9 cellular contexts compared by ENCODE assay signal in the genomic region with DNA sequence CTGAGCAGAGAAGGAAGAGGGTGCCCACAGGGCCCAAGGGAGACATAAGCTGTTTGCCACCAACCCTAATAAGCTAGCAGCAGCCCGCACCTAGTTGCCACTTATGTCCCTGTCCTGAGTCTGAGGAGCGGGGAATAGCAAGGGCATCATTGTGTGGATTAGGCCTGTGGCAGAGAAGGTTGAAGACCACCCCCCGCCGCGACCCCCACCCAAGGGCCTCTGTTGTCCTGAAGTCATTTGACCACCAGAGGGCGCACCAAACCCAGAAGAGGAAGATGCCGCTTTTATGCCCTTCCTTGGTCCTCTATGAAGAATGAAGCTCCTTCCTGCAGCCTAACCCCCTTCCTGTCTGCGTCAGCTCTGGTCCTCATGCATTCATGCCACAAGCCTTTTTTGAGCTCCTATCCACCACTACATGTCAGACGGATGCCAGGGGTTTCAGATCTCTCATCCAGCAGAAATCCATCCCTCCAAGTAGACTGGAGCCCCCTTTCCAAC. TPM values are rescaled to one million over a fixed set of nuclear protein-coding genes. Genes with fewer than 3 reads are reported as not detected.
A peak's percentile ranks its signal among the peaks of the same experiment; 100 is the strongest.
DNase-seq lines count a peak whose midpoint lies in the region; ATAC-seq and TF ChIP-seq lines count a peak whose summit lies in the region.
"Had no signal": no experiment of that assay in that cellular context is flagged by ENCODE, and none has a peak within 500 bp of the region (broad histone marks: within the 10 kb centered on the region; RNA-seq: fewer than 3 reads in every experiment).

No MANE protein-coding gene starts in this region.

- peak; percentile 60 for ATAC-seq in activated naive CD8-positive, alpha-beta T cell treated with anti-CD3 and anti-CD28 coated beads, Interleukin-2, amount 50 U/mL, for 24 hours
- peak in 7 of 8 donors; percentile 40 to 69 (median 56) for ATAC-seq in heart right ventricle
- ATAC-seq in sciatic nerve = peak; percentile 63
- ATAC-seq in HG02571 (IDR thresholded peaks at IDR 0.05; ENCODE audit: unreplicated experiment) = no peak
- ATAC-seq in GM21723 (IDR thresholded peaks at IDR 0.05; ENCODE audit: unreplicated experiment) = no peak

- 13 to 15% methylated on average over 9 of the region's 9 CpGs for WGBS in heart right ventricle, 2 donors

- H3K27me3 Mint-ChIP-seq in activated naive CD8-positive, alpha-beta T cell treated with anti-CD3 and anti-CD28 coated beads, Interleukin-2, amount 50 U/mL, for 24 hours = peaks cover 39% of the 10 kb centered on the region

- peaks cover 0 to 50% (median 48%) of the 10 kb centered on the region in 7 donors for H3K27me3 ChIP-seq in heart right ventricle

- peak; percentile 73 to 88 (median 84) for TF ChIP-seq CTCF in heart right ventricle (IDR thresholded peaks at IDR 0.05)

- H3K4me1 Mint-ChIP-seq in activated naive CD8-positive, alpha-beta T cell treated with anti-CD3 and anti-CD28 coated beads, Interleukin-2, amount 50 U/mL, for 24 hours = peaks cover 2% of the 10 kb centered on the region

- no peak overlapping the region for H3K27ac Mint-ChIP-seq in activated naive CD8-positive, alpha-beta T cell treated with anti-CD3 and anti-CD28 coated beads, Interleukin-2, amount 50 U/mL, for 24 hours

- H3K4me3 Mint-ChIP-seq in activated naive CD8-positive, alpha-beta T cell treated with anti-CD3 and anti-CD28 coated beads, Interleukin-2, amount 50 U/mL, for 24 hours = no peak overlapping the region

- no peaks in the 10 kb centered on the region for H3K36me3 ChIP-seq in heart right ventricle

- H3K4me1 ChIP-seq in heart right ventricle = peaks cover 0 to 9% (median 0%) of the 10 kb centered on the region in 9 donors

- H3K36me3 Mint-ChIP-seq in activated naive CD8-positive, alpha-beta T cell treated with anti-CD3 and anti-CD28 coated beads, Interleukin-2, amount 50 U/mL, for 24 hours (ENCODE audit: low read depth) = no peaks in the 10 kb centered on the region

- no peak overlapping the region for H3K4me3 ChIP-seq in heart right ventricle

- H3K27ac ChIP-seq in heart right ventricle = no peak overlapping the region
- H3K27ac ChIP-seq: epithelial cell of prostate had no signal

- no peaks in the 10 kb centered on the region for H3K9me3 ChIP-seq in heart right ventricle

- DNase-seq in GDM1 (lab: John Stamatoyannopoulos, UW) = peak; percentile 70
- DNase-seq in NCI-H1417 treated with DMSO at 0.1 percent for 48 hours (lab: John Stamatoyannopoulos, UW) = peak; percentile 19
- peak; percentile 68 for DNase-seq in T follicular helper cell (ENCODE audit: low read depth)
- DNase-seq in activated naive CD8-positive, alpha-beta T cell treated with anti-CD3 and anti-CD28 coated beads, Interleukin-2, amount 50 U/mL, for 24 hours = peak; percentile 77
- peak; percentile 45 to 54 for DNase-seq in heart right ventricle
- peak; percentile 83 for DNase-seq in sciatic nerve (ENCODE audit: low spot score)

- intact Hi-C loops in heart right ventricle (cut with DNase I) = loop anchor here (1.0 to 10.0 kb wide), 10 partner anchors 47 to 272 kb away; a partner anchor contains a TSS
- intact Hi-C loops in sciatic nerve (cut with DNase I) = loop anchor here (2.0 to 10.0 kb wide), 2 partner anchors 59 to 219 kb away; a partner anchor contains a TSS

- no peaks in the 10 kb centered on the region for H3K9me3 Mint-ChIP-seq in activated naive CD8-positive, alpha-beta T cell treated with anti-CD3 and anti-CD28 coated beads, Interleukin-2, amount 50 U/mL, for 24 hours

RNA-seq across cellular contexts. Expression of a gene that starts 16.6 kb away (rescaled TPM):
- total RNA-seq in heart right ventricle (not detected), sciatic nerve (not detected)
- polyA plus RNA-seq in heart right ventricle = not detected

RNA-seq across cellular contexts. Expression of a gene that starts 47.3 kb away (rescaled TPM):
- total RNA-seq in heart right ventricle (under 1 TPM in 3 of 10 donors, not detected in 7; 0.64 to 0.79 (median 0.66) TPM), sciatic nerve (not detected)
- not detected for polyA plus RNA-seq in heart right ventricle

RNA-seq across cellular contexts. Expression of a gene that starts 47.5 kb away (rescaled TPM):
- total RNA-seq in heart right ventricle = 100 to 1,000 TPM; 102 to 142 (median 127) TPM
- 100 to 1,000 TPM in 1 of 2 donors, 10 to 100 TPM in 1; 76.2 to 212 TPM for polyA plus RNA-seq in heart right ventricle
- 98.6 TPM for total RNA-seq in sciatic nerve

Comparison
In these comparisons a context has a peak if more than half of its experiments do, and no peak if none do; other contexts are left out.
1. DNase-seq: peak in every context shown above with its lines; median percentile 83 in sciatic nerve; 77 in activated naive CD8-positive, alpha-beta T cell treated with anti-CD3 and anti-CD28 coated beads, Interleukin-2, amount 50 U/mL, for 24 hours; 70 in GDM1; 68 in T follicular helper cell; 50 in heart right ventricle; 19 in NCI-H1417 treated with DMSO at 0.1 percent for 48 hours.
2. ATAC-seq: peak in activated naive CD8-positive, alpha-beta T cell treated with anti-CD3 and anti-CD28 coated beads, Interleukin-2, amount 50 U/mL, for 24 hours (single experiment), heart right ventricle (7 of 8) and sciatic nerve (single experiment); none in HG02571 (single experiment) and GM21723 (single experiment).